10 cellular contexts compared by ENCODE assay signal in genomic region chr18:9594782-9595181, GRCh38. TPM values are rescaled to one million over a fixed set of nuclear protein-coding genes. Genes with fewer than 3 reads are reported as not detected.
DNase-seq lines count a peak whose midpoint lies in the region; ATAC-seq, FAIRE-seq and TF ChIP-seq lines count a peak whose summit lies in the region.
"Had no signal": no experiment of that assay in that cellular context is flagged by ENCODE, and none has a peak within 500 bp of the region (broad histone marks: within the 10 kb centered on the region; RNA-seq: fewer than 3 reads in every experiment).

No MANE protein-coding gene starts in this region.

- H3K27me3 ChIP-seq in bronchial epithelial cell (ENCODE audit: control insufficient read depth, insufficient read depth, low read length): no peaks in the 10 kb centered on the region
- no peaks in the 10 kb centered on the region for H3K27me3 ChIP-seq in osteoblast (ENCODE audit: insufficient read depth, low read length)
- no peaks in the 10 kb centered on the region for H3K27me3 ChIP-seq in vagina

- H3K27ac ChIP-seq in osteoblast (ENCODE audit: low read depth, low read length) (peak overlapping the region; percentile 63), vagina (no peak overlapping the region)

- no peak for TF ChIP-seq POLR2A in vagina (IDR thresholded peaks at IDR 0.05)

- H3K9me3 ChIP-seq in osteoblast (ENCODE audit: low read depth, low read length) (no peaks in the 10 kb centered on the region), vagina (no peaks in the 10 kb centered on the region)

- no peak for FAIRE-seq in bronchial epithelial cell (lab: Jason Lieb, UNC)

- H3K36me3 ChIP-seq in bronchial epithelial cell (ENCODE audit: control insufficient read depth, insufficient read depth, low read length) (peaks cover 6% of the 10 kb centered on the region), osteoblast (ENCODE audit: insufficient read depth, low read length) (peaks cover 23% of the 10 kb centered on the region), vagina (peaks cover 0 to 9% of the 10 kb centered on the region in 2 donors)

- peaks cover 27% of the 10 kb centered on the region for H4K20me1 ChIP-seq in osteoblast (ENCODE audit: insufficient read depth, low read length)

- TF ChIP-seq CTCF in bronchial epithelial cell (IDR thresholded peaks at IDR 0.05; ENCODE audit: insufficient read depth, low read length, severe bottlenecking): no peak
- no peak for TF ChIP-seq CTCF in osteoblast (IDR thresholded peaks at IDR 0.05; ENCODE audit: extremely low read depth, low read depth, low read length)
- TF ChIP-seq CTCF in vagina (IDR thresholded peaks at IDR 0.05): no peak

- H2AFZ ChIP-seq in osteoblast (ENCODE audit: low read length): no peak overlapping the region

- peak; percentile 95 for DNase-seq in bronchial epithelial cell (ENCODE audit: low read depth)
- no peak for DNase-seq in osteoblast (ENCODE audit: insufficient read length, low spot score, missing footprints)
- no peak for DNase-seq in vagina (ENCODE audit: extremely low spot score in 2 of 2)
- DNase-seq in activated CD8-positive, alpha-beta memory T cell treated with anti-CD3 and anti-CD28 coated beads for 24 hours: no peak
- DNase-seq in NCI-H345 treated with DMSO at 0.1 percent for 48 hours (lab: John Stamatoyannopoulos, UW; ENCODE audit: unreplicated experiment): no peak
- DNase-seq: activated CD4-positive, alpha-beta T cell treated with anti-CD3 and anti-CD28 coated beads, Interleukin-2, amount 10 ng/mL, durations not matched to agents 7 days and 5 days; NCI-H82 had no signal

- peaks cover 89% of the 10 kb centered on the region for H3K79me2 ChIP-seq in osteoblast (ENCODE audit: insufficient read depth, low read length)

- peak overlapping the region; percentile 80 for H3K4me2 ChIP-seq in osteoblast (ENCODE audit: insufficient read depth, low read length)

- peak; percentile 70 for ATAC-seq in GM18870 (IDR thresholded peaks at IDR 0.05; ENCODE audit: unreplicated experiment)
- peak; percentile 72 for ATAC-seq in HG02884 (IDR thresholded peaks at IDR 0.05; ENCODE audit: unreplicated experiment)
- ATAC-seq in GM19397 (IDR thresholded peaks at IDR 0.05; ENCODE audit: unreplicated experiment): no peak

- H3K4me1 ChIP-seq in osteoblast (ENCODE audit: insufficient read depth, low read length): peaks cover 21% of the 10 kb centered on the region
- H3K4me1 ChIP-seq in vagina: peaks cover 31% of the 10 kb centered on the region

- intact Hi-C loops in vagina (cut with DNase I): no loop called here

- H3K4me3 ChIP-seq in bronchial epithelial cell (ENCODE audit: low read depth, low read length): no peak overlapping the region
- peak overlapping the region; percentile 38 for H3K4me3 ChIP-seq in osteoblast (ENCODE audit: insufficient read depth, low read length)
- H3K4me3 ChIP-seq in vagina: no peak overlapping the region

RNA-seq across cellular contexts. Expression of gene PPP4R1, which starts 19.6 kb away (rescaled TPM):
- 187 and 199 TPM in 2 replicates for total RNA-seq in bronchial epithelial cell
- 138 and 143 TPM in 2 replicates for total RNA-seq in osteoblast
- total RNA-seq in vagina: 127 TPM
